Comparison of ENCODE assay signal across 22 cellular contexts in the genomic region with DNA sequence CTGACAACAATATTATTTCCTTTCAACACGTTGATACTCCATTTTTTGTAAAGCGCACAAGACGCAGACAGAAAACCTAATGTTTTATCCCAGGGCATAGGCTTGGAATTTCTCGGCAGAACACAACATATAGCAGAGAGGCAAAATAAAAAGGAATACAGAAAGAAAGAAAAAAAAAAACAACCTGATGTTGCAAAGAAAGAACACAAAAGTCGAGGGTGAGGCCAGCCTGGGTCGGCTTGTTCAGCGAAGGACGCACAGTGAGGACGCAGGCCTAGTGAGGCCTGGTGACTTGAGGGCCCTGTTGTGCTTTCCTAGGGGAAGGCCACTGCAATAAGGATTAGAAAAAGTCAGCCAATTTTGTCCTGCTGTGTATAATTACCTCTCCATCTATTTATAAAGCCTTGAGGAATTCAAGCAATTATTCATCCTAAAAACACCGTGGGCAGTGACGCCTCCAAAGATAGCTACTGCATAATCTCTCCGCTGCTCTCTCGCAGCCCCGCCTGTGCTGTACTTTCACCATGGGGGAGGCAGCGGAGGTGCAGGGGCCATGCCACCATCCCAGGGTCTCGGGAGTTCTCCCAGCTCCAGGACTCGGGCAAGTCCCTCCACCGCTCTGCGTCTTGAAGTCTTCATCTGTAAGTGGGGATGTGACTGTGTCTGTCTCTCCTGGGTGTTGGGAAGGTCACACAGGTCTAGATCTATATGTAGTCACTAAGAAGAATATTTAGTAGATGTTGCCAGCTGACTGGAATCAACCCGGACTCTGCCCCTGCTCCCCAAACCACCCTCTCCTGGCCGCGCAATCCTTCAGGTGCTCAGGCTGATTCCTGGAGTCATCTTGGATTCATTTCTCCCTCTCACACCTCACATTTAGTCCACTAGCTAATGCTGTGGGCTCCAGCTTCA.
A peak's percentile ranks its signal among the peaks of the same experiment; 100 is the strongest.
DNase-seq lines count a peak whose midpoint lies in the region; ATAC-seq and TF ChIP-seq lines count a peak whose summit lies in the region.
"Had no signal": no experiment of that assay in that cellular context is flagged by ENCODE, and none has a peak within 500 bp of the region (broad histone marks: within the 10 kb centered on the region; RNA-seq: fewer than 3 reads in every experiment).

No MANE protein-coding gene starts in this region.

- H3K27ac Mint-ChIP-seq in T-helper 17 cell (peak overlapping the region; percentile 67), type B pancreatic cell (peak overlapping the region; percentile 3)
- H3K27ac Mint-ChIP-seq: activated naive CD4-positive, alpha-beta T cell treated with anti-CD3 and anti-CD28 coated beads for 36 hours had no signal

- H3K27me3 Mint-ChIP-seq in T-helper 17 cell (peaks cover 24% of the 10 kb centered on the region), type B pancreatic cell (peaks cover 8% of the 10 kb centered on the region)
- H3K27me3 Mint-ChIP-seq: stimulated activated naive CD8-positive, alpha-beta T cell treated with anti-CD3 and anti-CD28 coated beads, Interleukin-15, amount 100 ng/mL, for 72 hours had no signal

- H3K4me3 Mint-ChIP-seq in T-helper 17 cell (no peak overlapping the region), type B pancreatic cell (no peak overlapping the region)
- H3K4me3 Mint-ChIP-seq: activated naive CD4-positive, alpha-beta T cell treated with anti-CD3 and anti-CD28 coated beads for 36 hours; stimulated activated naive CD8-positive, alpha-beta T cell treated with anti-CD3 and anti-CD28 coated beads, Interleukin-15, amount 100 ng/mL, for 72 hours had no signal

- no peak for TF ChIP-seq CTCF in type B pancreatic cell (conservative IDR thresholded peaks at IDR 0.05)

- peaks cover 4% of the 10 kb centered on the region for H3K4me1 Mint-ChIP-seq in T-helper 17 cell
- H3K4me1 Mint-ChIP-seq in type B pancreatic cell (ENCODE audit: unreplicated experiment), result peaks cover 50% of the 10 kb centered on the region

- H3K36me3 Mint-ChIP-seq in T-helper 17 cell (ENCODE audit: low read depth) (peaks cover 3% of the 10 kb centered on the region), type B pancreatic cell (no peaks in the 10 kb centered on the region)

- ATAC-seq in T-helper 17 cell, result no peak
- ATAC-seq in left lobe of liver, result no peak
- ATAC-seq in HG03025 (IDR thresholded peaks at IDR 0.05; ENCODE audit: low FRiP score, unreplicated experiment), result no peak
- ATAC-seq: heart left ventricle; stimulated activated naive CD8-positive, alpha-beta T cell treated with anti-CD3 and anti-CD28 coated beads, Interleukin-15, amount 100 ng/mL, for 72 hours had no signal

- H3K9me3 Mint-ChIP-seq in type B pancreatic cell, result peaks cover 5% of the 10 kb centered on the region
- H3K9me3 Mint-ChIP-seq: activated naive CD4-positive, alpha-beta T cell treated with anti-CD3 and anti-CD28 coated beads for 36 hours; stimulated activated naive CD8-positive, alpha-beta T cell treated with anti-CD3 and anti-CD28 coated beads, Interleukin-15, amount 100 ng/mL, for 72 hours had no signal

- H3K9me3 ChIP-seq in T-helper 17 cell (ENCODE audit: control insufficient read depth, low read length, poor library complexity, severe bottlenecking), result no peaks in the 10 kb centered on the region
- H3K9me3 ChIP-seq: BE2C, heart left ventricle, MG63, vagina had no signal

- DNase-seq in activated CD8-positive, alpha-beta memory T cell treated with anti-CD3 and anti-CD28 coated beads for 24 hours, result peak; percentile 47
- no peak for DNase-seq in activated CD8-positive, alpha-beta memory T cell treated with anti-CD3 and anti-CD28 coated beads, Interleukin-2, amount 50 U/mL, for 48 hours
- DNase-seq in T-helper 17 cell (no peak), left lobe of liver (ENCODE audit: low spot score) (peak; percentile 37), type B pancreatic cell (ENCODE audit: extremely low spot score, unreplicated experiment) (peak; percentile 65), HT-29 (ENCODE audit: low spot score) (no peak), HuH-7.5 (ENCODE audit: low spot score) (no peak)
- DNase-seq: activated naive CD4-positive, alpha-beta T cell treated with anti-CD3 and anti-CD28 coated beads for 36 hours; amniotic stem cell; DMS53; effector CD4-positive, alpha-beta T cell; heart left ventricle; KBM-7; MG63; NCI-H1436; NCI-H510A treated with DMSO at 0.1 percent for 48 hours; SIG-M5; stimulated activated naive CD8-positive, alpha-beta T cell treated with anti-CD3 and anti-CD28 coated beads, Interleukin-15, amount 100 ng/mL, for 72 hours; T-helper 9 cell had no signal

Comparison
In these comparisons a context has a peak if more than half of its experiments do, and no peak if none do; other contexts are left out.
1. DNase-seq: peak in activated CD8-positive, alpha-beta memory T cell treated with anti-CD3 and anti-CD28 coated beads for 24 hours (single experiment), left lobe of liver (single experiment) and type B pancreatic cell (single experiment); none in activated CD8-positive, alpha-beta memory T cell treated with anti-CD3 and anti-CD28 coated beads, Interleukin-2, amount 50 U/mL, for 48 hours (single experiment), T-helper 17 cell (0 of 3), HT-29 (single experiment) and HuH-7.5 (single experiment).